ENCODE assay signal across 7 cellular contexts in the genomic region with DNA sequence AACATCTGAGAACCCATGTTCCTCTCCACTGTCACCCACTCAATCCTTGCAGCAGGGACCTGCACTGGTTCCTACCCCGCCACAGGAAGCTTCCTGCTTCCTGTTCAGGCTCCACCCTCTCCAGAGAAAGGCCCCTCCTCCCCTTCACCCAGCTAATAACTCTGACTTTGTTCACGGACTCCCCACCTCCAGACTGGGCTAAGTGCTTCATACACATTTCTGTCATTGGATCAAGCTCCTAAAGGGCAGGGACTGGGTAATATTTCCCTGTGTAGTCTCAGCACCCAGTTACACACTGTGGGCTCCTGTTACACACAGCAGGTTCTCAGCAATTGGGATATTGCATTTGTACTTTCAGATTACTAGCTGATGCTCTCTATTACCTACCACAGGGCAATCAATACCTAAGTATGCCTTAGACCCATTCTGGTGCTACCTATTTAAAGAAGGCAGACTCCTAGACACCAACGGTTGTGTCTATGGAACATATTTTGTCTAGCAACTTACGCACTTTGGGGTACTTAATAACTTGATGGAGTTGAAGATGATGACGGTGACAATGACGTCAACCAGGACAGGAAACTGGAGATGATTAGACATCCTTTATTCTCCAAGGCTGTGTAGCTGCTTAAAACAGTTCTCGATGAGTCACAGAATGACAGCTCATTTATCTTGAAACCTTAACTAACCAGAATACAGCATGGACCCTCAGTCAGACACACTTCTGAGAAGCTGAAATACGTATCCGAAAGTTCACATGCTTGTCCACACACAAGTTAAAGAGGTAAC. TPM values are rescaled to one million over a fixed set of nuclear protein-coding genes. Genes with fewer than 3 reads are reported as not detected.
A peak's percentile ranks its signal among the peaks of the same experiment; 100 is the strongest.
DNase-seq lines count a peak whose midpoint lies in the region; ATAC-seq and TF ChIP-seq lines count a peak whose summit lies in the region.

No MANE protein-coding gene starts in this region.

- ATAC-seq in HG02798 (IDR thresholded peaks at IDR 0.05; ENCODE audit: poor library complexity, unreplicated experiment) (peak; percentile 39), SK-N-SH treated with all-trans-retinoic acid at 6 μM for 48 hours (peak; percentile 69)
- peak; percentile 71 for ATAC-seq in activated naive CD8-positive, alpha-beta T cell treated with anti-CD3 and anti-CD28 coated beads, Interleukin-2, amount 10 ng/mL, durations not matched to agents 7 days and 5 days (ENCODE audit: low read depth)

- H3K4me3 Mint-ChIP-seq in activated naive CD8-positive, alpha-beta T cell treated with anti-CD3 and anti-CD28 coated beads, Interleukin-2, amount 10 ng/mL, durations not matched to agents 7 days and 5 days = peak overlapping the region; percentile 87

- peak; percentile 68 for DNase-seq in activated naive CD8-positive, alpha-beta T cell treated with anti-CD3 and anti-CD28 coated beads, Interleukin-2, amount 10 ng/mL, durations not matched to agents 7 days and 5 days
- peak; percentile 75 for DNase-seq in hepatic stellate cell (ENCODE audit: low spot score)
- peak; percentile 78 for DNase-seq in stimulated activated CD4-positive, alpha-beta T cell treated with anti-CD3 and anti-CD28 coated beads, Interleukin-15, amount 100 ng/mL, for 24 hours
- no peak for DNase-seq in superior temporal gyrus (ENCODE audit: extremely low spot score)
- no peak for DNase-seq in COR-L47 (lab: John Stamatoyannopoulos, UW)

- POLR2A ChIA-PET in activated naive CD8-positive, alpha-beta T cell treated with anti-CD3 and anti-CD28 coated beads, Interleukin-2, amount 10 ng/mL, durations not matched to agents 7 days and 5 days (lab: Charles Lee) = interaction anchor here (0.6 to 4.2 kb wide), 18 partner anchors 7 to 55 kb away, joined by 3 to 59 read pairs (median 6); a partner anchor contains a TSS

- no peaks in the 10 kb centered on the region for H3K9me3 Mint-ChIP-seq in activated naive CD8-positive, alpha-beta T cell treated with anti-CD3 and anti-CD28 coated beads, Interleukin-2, amount 10 ng/mL, durations not matched to agents 7 days and 5 days

- peaks cover 2% of the 10 kb centered on the region for H3K36me3 Mint-ChIP-seq in activated naive CD8-positive, alpha-beta T cell treated with anti-CD3 and anti-CD28 coated beads, Interleukin-2, amount 10 ng/mL, durations not matched to agents 7 days and 5 days

- H3K27me3 Mint-ChIP-seq in activated naive CD8-positive, alpha-beta T cell treated with anti-CD3 and anti-CD28 coated beads, Interleukin-2, amount 10 ng/mL, durations not matched to agents 7 days and 5 days = no peaks in the 10 kb centered on the region

- H3K4me1 Mint-ChIP-seq in activated naive CD8-positive, alpha-beta T cell treated with anti-CD3 and anti-CD28 coated beads, Interleukin-2, amount 10 ng/mL, durations not matched to agents 7 days and 5 days = peaks cover 78% of the 10 kb centered on the region

- H3K27ac Mint-ChIP-seq in activated naive CD8-positive, alpha-beta T cell treated with anti-CD3 and anti-CD28 coated beads, Interleukin-2, amount 10 ng/mL, durations not matched to agents 7 days and 5 days = peak overlapping the region; percentile 96

TF ChIP-seq in SK-N-SH treated with all-trans-retinoic acid at 6 μM for 48 hours, 23 proteins besides CTCF, POLR2A, EP300 and RAD21:
- TF ChIP-seq TOX (CRISPR knock-in tag; IDR thresholded peaks at IDR 0.05; ENCODE audit: borderline replicate concordance) (peak; percentile 99), ZNF8 (CRISPR knock-in tag; IDR thresholded peaks at IDR 0.05) (no peak), PPARA (CRISPR knock-in tag; IDR thresholded peaks at IDR 0.05; ENCODE audit: borderline replicate concordance) (no peak), ZC3H10 (CRISPR knock-in tag; IDR thresholded peaks at IDR 0.05) (peak; percentile 99), RARB (CRISPR knock-in tag; IDR thresholded peaks at IDR 0.05) (peak; percentile 37; the same call in 1 of the 2 replicates), ZFP3 (CRISPR knock-in tag; IDR thresholded peaks at IDR 0.05) (peak; percentile 80)
- TF ChIP-seq, protein P1, sequence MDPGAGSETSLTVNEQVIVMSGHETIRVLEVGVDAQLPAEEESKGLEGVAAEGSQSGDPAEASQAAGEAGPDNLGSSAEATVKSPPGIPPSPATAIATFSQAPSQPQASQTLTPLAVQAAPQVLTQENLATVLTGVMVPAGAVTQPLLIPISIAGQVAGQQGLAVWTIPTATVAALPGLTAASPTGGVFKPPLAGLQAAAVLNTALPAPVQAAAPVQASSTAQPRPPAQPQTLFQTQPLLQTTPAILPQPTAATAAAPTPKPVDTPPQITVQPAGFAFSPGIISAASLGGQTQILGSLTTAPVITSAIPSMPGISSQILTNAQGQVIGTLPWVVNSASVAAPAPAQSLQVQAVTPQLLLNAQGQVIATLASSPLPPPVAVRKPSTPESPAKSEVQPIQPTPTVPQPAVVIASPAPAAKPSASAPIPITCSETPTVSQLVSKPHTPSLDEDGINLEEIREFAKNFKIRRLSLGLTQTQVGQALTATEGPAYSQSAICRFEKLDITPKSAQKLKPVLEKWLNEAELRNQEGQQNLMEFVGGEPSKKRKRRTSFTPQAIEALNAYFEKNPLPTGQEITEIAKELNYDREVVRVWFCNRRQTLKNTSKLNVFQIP (CRISPR knock-in tag; IDR thresholded peaks at IDR 0.05; ENCODE audit: borderline replicate concordance, low read depth) = peak; percentile 75; the same call in 1 of the 2 replicates
- TF ChIP-seq, protein P2, sequence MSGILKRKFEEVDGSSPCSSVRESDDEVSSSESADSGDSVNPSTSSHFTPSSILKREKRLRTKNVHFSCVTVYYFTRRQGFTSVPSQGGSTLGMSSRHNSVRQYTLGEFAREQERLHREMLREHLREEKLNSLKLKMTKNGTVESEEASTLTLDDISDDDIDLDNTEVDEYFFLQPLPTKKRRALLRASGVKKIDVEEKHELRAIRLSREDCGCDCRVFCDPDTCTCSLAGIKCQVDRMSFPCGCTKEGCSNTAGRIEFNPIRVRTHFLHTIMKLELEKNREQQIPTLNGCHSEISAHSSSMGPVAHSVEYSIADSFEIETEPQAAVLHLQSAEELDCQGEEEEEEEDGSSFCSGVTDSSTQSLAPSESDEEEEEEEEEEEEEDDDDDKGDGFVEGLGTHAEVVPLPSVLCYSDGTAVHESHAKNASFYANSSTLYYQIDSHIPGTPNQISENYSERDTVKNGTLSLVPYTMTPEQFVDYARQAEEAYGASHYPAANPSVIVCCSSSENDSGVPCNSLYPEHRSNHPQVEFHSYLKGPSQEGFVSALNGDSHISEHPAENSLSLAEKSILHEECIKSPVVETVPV (CRISPR knock-in tag; IDR thresholded peaks at IDR 0.05) = peak; percentile 30; the same call in 1 of the 2 replicates

RNA-seq across cellular contexts. Expression of a gene that starts 58.1 kb away (rescaled TPM):
- total RNA-seq in activated naive CD8-positive, alpha-beta T cell treated with anti-CD3 and anti-CD28 coated beads, Interleukin-2, amount 10 ng/mL, durations not matched to agents 7 days and 5 days = 1 to 10 TPM; 4.6 to 4.7 TPM

Comparison
In these comparisons a context has a peak if more than half of its experiments do, and no peak if none do; other contexts are left out.
1. DNase-seq: peak in activated naive CD8-positive, alpha-beta T cell treated with anti-CD3 and anti-CD28 coated beads, Interleukin-2, amount 10 ng/mL, durations not matched to agents 7 days and 5 days (single experiment), hepatic stellate cell (single experiment) and stimulated activated CD4-positive, alpha-beta T cell treated with anti-CD3 and anti-CD28 coated beads, Interleukin-15, amount 100 ng/mL, for 24 hours (single experiment); none in superior temporal gyrus (single experiment) and COR-L47 (single experiment).
2. Peak in every context shown above with its lines, with median percentiles within 50 percentile points of each other: ATAC-seq.